10 cellular contexts compared by ENCODE assay signal in the genomic region with DNA sequence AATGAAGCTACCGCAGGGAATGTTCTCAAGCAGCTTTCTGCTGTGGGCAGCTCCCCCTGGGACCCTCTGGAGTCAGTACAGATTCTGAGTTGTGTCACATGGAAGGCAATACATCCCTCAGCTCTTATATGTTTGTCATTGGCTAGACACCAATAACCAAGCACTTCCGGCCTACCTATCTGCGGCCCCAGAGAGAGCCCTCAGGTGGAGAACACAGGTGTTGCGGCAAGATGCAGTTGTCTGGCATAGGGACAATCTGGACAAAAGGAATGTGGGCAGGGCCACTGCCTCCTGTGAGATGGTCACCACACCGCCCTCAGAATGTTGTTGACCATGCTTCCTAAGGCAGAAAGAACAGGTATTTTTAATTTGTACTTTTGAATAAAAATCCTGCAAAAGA.
DNase-seq lines count a peak whose midpoint lies in the region; ATAC-seq and TF ChIP-seq lines count a peak whose summit lies in the region.
"Had no signal": no experiment of that assay in that cellular context is flagged by ENCODE, and none has a peak within 500 bp of the region (broad histone marks: within the 10 kb centered on the region; RNA-seq: fewer than 3 reads in every experiment).

No MANE protein-coding gene starts in this region.

- H3K27ac Mint-ChIP-seq in Calu3 (ENCODE audit: unreplicated experiment): no peak overlapping the region

- no peaks in the 10 kb centered on the region for H3K9me3 ChIP-seq in aorta (ENCODE audit: control insufficient read depth, low read length)
- H3K9me3 ChIP-seq: right atrium auricular region, suprapubic skin had no signal

- intact Hi-C loops in Calu3 (cut with micrococcal nuclease; ENCODE audit: unreplicated experiment) (no loop called here), aorta (cut with DNase I) (no loop called here)

- no peak overlapping the region for H3K4me3 Mint-ChIP-seq in Calu3 (ENCODE audit: low read depth, unreplicated experiment)

- peaks cover under 1% of the 10 kb centered on the region for H3K4me1 Mint-ChIP-seq in Calu3 (ENCODE audit: low read depth, unreplicated experiment)

- CTCF ChIA-PET in Calu3 (lab: Charles Lee): interaction anchor here (0.6 to 1.0 kb wide), 3 partner anchors 9 to 269 kb away, joined by 3 to 4 read pairs (median 4); no protein-coding TSS in a partner anchor

- no peaks in the 10 kb centered on the region for H3K36me3 Mint-ChIP-seq in Calu3 (ENCODE audit: insufficient read depth, unreplicated experiment)

- no peaks in the 10 kb centered on the region for H3K27me3 ChIP-seq in aorta (ENCODE audit: control insufficient read depth in 1 of 2, insufficient read depth in 2 of 2, low read length in 1 of 2)
- H3K27me3 ChIP-seq: right atrium auricular region, suprapubic skin had no signal

- WGBS in aorta, 2 donors: 58 to 66% methylated on average over 5 of the region's 5 CpGs

- BruUV-seq in Calu3 (replicated peaks; lab: Mats Ljungman, UMichigan): no TSS peak

- H3K36me3 ChIP-seq in aorta (ENCODE audit: control insufficient read depth in 1 of 2, insufficient read depth in 2 of 2, low read length in 1 of 2): peaks cover 0 to 1% of the 10 kb centered on the region in 2 donors
- H3K36me3 ChIP-seq: right atrium auricular region, suprapubic skin had no signal

- no peaks in the 10 kb centered on the region for H3K27me3 Mint-ChIP-seq in Calu3 (ENCODE audit: unreplicated experiment)

- no peak for TF ChIP-seq CTCF in Calu3 (IDR thresholded peaks at IDR 0.05; ENCODE audit: unreplicated experiment)

- peak; percentile 62 for DNase-seq in Calu3
- peak; percentile 72 for DNase-seq in NCI-H748 (lab: John Stamatoyannopoulos, UW; ENCODE audit: unreplicated experiment)
- DNase-seq in glomerular visceral epithelial cell (ENCODE audit: extremely low spot score): peak; percentile 16
- no peak for DNase-seq in aorta
- no peak for DNase-seq in effector CD4-positive, alpha-beta T cell

- H3K4me1 ChIP-seq in aorta (ENCODE audit: control insufficient read depth in 1 of 2, insufficient read depth in 2 of 2, low read length in 2 of 2): no peaks in the 10 kb centered on the region
- H3K4me1 ChIP-seq: right atrium auricular region, suprapubic skin had no signal

- ATAC-seq in GM18868 (IDR thresholded peaks at IDR 0.05; ENCODE audit: unreplicated experiment): peak; percentile 68
- no peak for ATAC-seq in aorta (ENCODE audit: low FRiP score)
- no peak for ATAC-seq in HG03354 (IDR thresholded peaks at IDR 0.05; ENCODE audit: poor library complexity, severe bottlenecking, unreplicated experiment)
- no peak for ATAC-seq in HG03565 (IDR thresholded peaks at IDR 0.05; ENCODE audit: unreplicated experiment)

- H3K27ac ChIP-seq in aorta (ENCODE audit: low read depth in 1 of 2, low read length in 2 of 2): no peak overlapping the region
- H3K27ac ChIP-seq: right atrium auricular region, suprapubic skin had no signal

- H3K9me3 Mint-ChIP-seq in Calu3 (ENCODE audit: low read depth, unreplicated experiment): no peaks in the 10 kb centered on the region

- no peak overlapping the region for H3K4me3 ChIP-seq in aorta (ENCODE audit: low read length in 2 of 2)
- H3K4me3 ChIP-seq: right atrium auricular region, suprapubic skin had no signal

Comparison
In these comparisons a context has a peak if more than half of its experiments do, and no peak if none do; other contexts are left out.
1. DNase-seq: peak in Calu3 (single experiment), NCI-H748 (single experiment) and glomerular visceral epithelial cell (single experiment); none in aorta (0 of 2) and effector CD4-positive, alpha-beta T cell (single experiment).